Comparison of ENCODE assay signal across 8 cellular contexts in genomic region chr20:36199293-36200257, GRCh38. TPM values are rescaled to one million over a fixed set of nuclear protein-coding genes. Genes with fewer than 3 reads are reported as not detected.
DNase-seq lines count a peak whose midpoint lies in the region; ATAC-seq, FAIRE-seq and TF ChIP-seq lines count a peak whose summit lies in the region.

No MANE protein-coding gene starts in this region.

- no peak overlapping the region for H2AFZ ChIP-seq in mammary epithelial cell (ENCODE audit: low read depth, low read length)

- BruUV-seq in mammary epithelial cell (replicated peaks; lab: Mats Ljungman, UMichigan), result no TSS peak

- dilution Hi-C loops in mammary epithelial cell (cut with HindIII; ENCODE audit: low sequenced_read_pairs), result no loop called here

- intact Hi-C loops in mammary epithelial cell (cut with micrococcal nuclease), result loop anchor here (1.0 to 2.0 kb wide), 3 partner anchors 43 to 207 kb away; no protein-coding TSS in a partner anchor

- no peak overlapping the region for H3K27ac ChIP-seq in mammary epithelial cell (ENCODE audit: insufficient read depth, low read depth, low read length)

- peak; percentile 86 for TF ChIP-seq CTCF in GM20000 (IDR thresholded peaks at IDR 0.05; ENCODE audit: extremely low read depth, missing control alignments)
- peak; percentile 89 for TF ChIP-seq CTCF in WI38 (IDR thresholded peaks at IDR 0.05; ENCODE audit: low read depth, low read length)
- peak; percentile 92 to 97 for TF ChIP-seq CTCF in mammary epithelial cell (conservative IDR thresholded peaks at IDR 0.05 in 1 of 2, IDR thresholded peaks at IDR 0.05 in 1 of 2; ENCODE audit: extremely low read depth in 1 of 2, insufficient read depth in 1 of 2, low read depth in 1 of 2, low read length in 2 of 2)

- CTCF ChIA-PET in mammary epithelial cell (lab: Charles Lee; ENCODE audit: low non-redundant PET), result interaction anchor here (1.0 kb wide), 1 partner anchor 43 kb away, joined by 3 read pairs; no protein-coding TSS in a partner anchor

- no peaks in the 10 kb centered on the region for H4K20me1 ChIP-seq in mammary epithelial cell (ENCODE audit: insufficient read depth, low read length)

- no peak for ATAC-seq in HG02610 (IDR thresholded peaks at IDR 0.05; ENCODE audit: unreplicated experiment)

- H3K27me3 ChIP-seq in mammary epithelial cell (ENCODE audit: insufficient read depth, low read length), result no peaks in the 10 kb centered on the region

- H3K4me3 ChIP-seq in WI38 (ENCODE audit: low read depth, low read length) (no peak overlapping the region), mammary epithelial cell (replicated peaks in 1 of 3; ENCODE audit: insufficient read depth in 1 of 3, low read depth in 2 of 3, low read length in 3 of 3) (no peak overlapping the region)

- no peaks in the 10 kb centered on the region for H3K79me2 ChIP-seq in mammary epithelial cell (ENCODE audit: insufficient read depth, low read length)

- FAIRE-seq in islet of Langerhans (lab: Jason Lieb, UNC), result peak; percentile 75

- no peaks in the 10 kb centered on the region for H3K4me1 ChIP-seq in mammary epithelial cell (ENCODE audit: insufficient read depth, low read length)

- in situ Hi-C loops in ACHN (cut with HindIII; ENCODE audit: low pct_ligation_motif_present, low pct_unique_long_range_greater_than_20kb, low sequenced_read_pairs) (no loop called here), mammary epithelial cell (cut with MboI; ENCODE audit: low sequenced_read_pairs in 2 of 2) (loop anchor here (5.0 to 10.0 kb wide), 2 partner anchors 45 to 243 kb away; partner anchors contain the start of gene EPB41L1 (in 1 of the 2))

- 50% methylated on average over 6 of the region's 6 CpGs for WGBS in mammary epithelial cell (ENCODE audit: low coverage, missing lambda C conversion rate)

- H3K36me3 ChIP-seq in mammary epithelial cell (ENCODE audit: insufficient read depth, low read length), result no peaks in the 10 kb centered on the region

- peak; percentile 71 for DNase-seq in ACHN
- peak; percentile 80 for DNase-seq in GM20000 (ENCODE audit: low spot score)
- DNase-seq in NCI-H2196 (lab: John Stamatoyannopoulos, UW; ENCODE audit: unreplicated experiment), result peak; percentile 85
- peak; percentile 54 for DNase-seq in mammary epithelial cell
- peak; percentile 45 to 71 for DNase-seq in stimulated activated CD4-positive, alpha-beta T cell treated with anti-CD3 and anti-CD28 coated beads, Interleukin-15, amount 100 ng/mL, for 48 hours (ENCODE audit: low read depth in 2 of 2)

- no peaks in the 10 kb centered on the region for H3K9me3 ChIP-seq in mammary epithelial cell (replicated peaks; ENCODE audit: insufficient read depth, low read length)

- no peak overlapping the region for H3K9ac ChIP-seq in mammary epithelial cell (ENCODE audit: insufficient read depth, low read length)

- H3K4me2 ChIP-seq in mammary epithelial cell (ENCODE audit: insufficient read depth, low read depth, low read length), result no peak overlapping the region

RNA-seq across cellular contexts. Expression of gene AAR2, which starts 36.7 kb away (rescaled TPM):
- 10 to 100 TPM; 20.9 to 29.3 TPM for total RNA-seq in mammary epithelial cell
- 26.8 TPM for polyA plus RNA-seq in mammary epithelial cell
- 19.4 TPM for polyA minus RNA-seq in mammary epithelial cell

RNA-seq across cellular contexts. Expression of gene EPB41L1, which starts 45.0 kb away (rescaled TPM):
- total RNA-seq in mammary epithelial cell, result 10 to 100 TPM; 14.4 to 29.7 TPM
- polyA plus RNA-seq in mammary epithelial cell, result 8.9 TPM
- polyA minus RNA-seq in mammary epithelial cell, result 27.8 TPM
